Comparison of ENCODE assay signal across 10 cellular contexts in the genomic region with DNA sequence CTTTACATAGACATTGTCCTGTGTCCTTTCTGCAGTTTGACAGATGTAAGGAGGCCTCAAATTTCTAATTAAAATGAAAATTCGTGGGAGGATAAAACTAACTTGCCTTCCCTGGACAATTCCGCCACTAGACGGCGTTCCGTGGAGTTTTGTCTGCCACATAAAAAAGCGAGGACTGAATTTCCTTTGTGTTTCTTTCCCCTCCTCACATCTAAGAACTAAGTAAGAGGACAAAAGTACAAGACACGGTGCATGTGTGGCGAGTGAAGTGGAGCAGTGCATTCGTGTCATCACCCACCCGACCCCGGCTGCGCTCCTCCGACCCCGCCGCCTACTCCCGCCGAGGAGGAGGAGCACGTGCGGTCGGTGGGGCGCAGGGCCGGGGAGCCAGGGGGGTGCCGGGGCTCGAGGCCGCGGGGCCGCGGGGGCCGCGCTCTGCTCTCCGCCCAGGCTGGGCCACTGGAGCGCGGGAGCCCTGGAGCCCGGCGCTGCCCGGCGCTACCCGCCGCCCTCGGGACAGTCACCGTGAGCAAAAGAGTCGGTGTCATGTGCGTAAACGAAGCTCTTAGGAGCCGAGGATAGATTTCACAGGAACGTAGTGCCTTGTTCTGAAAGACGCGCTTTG. TPM values are rescaled to one million over a fixed set of nuclear protein-coding genes. Genes with fewer than 3 reads are reported as not detected.
DNase-seq lines count a peak whose midpoint lies in the region; ATAC-seq and TF ChIP-seq lines count a peak whose summit lies in the region.
"Had no signal": no experiment of that assay in that cellular context is flagged by ENCODE, and none has a peak within 500 bp of the region (broad histone marks: within the 10 kb centered on the region; RNA-seq: fewer than 3 reads in every experiment).

No MANE protein-coding gene starts in this region.

- no peak for TF ChIP-seq CTCF in PC-9 (conservative IDR thresholded peaks at IDR 0.05)

- H3K4me3 ChIP-seq in iPS-18a (ENCODE audit: low read length), result peak overlapping the region; percentile 31
- no peak overlapping the region for H3K4me3 ChIP-seq in PC-9

- peaks cover 2% of the 10 kb centered on the region for H3K9me3 Mint-ChIP-seq in activated CD4-positive, alpha-beta T cell treated with anti-CD3 and anti-CD28 coated beads, Interleukin-2, amount 10 ng/mL, durations not matched to agents 7 days and 5 days
- no peaks in the 10 kb centered on the region for H3K9me3 Mint-ChIP-seq in activated naive CD8-positive, alpha-beta T cell (ENCODE audit: low read depth)
- no peaks in the 10 kb centered on the region for H3K9me3 Mint-ChIP-seq in stimulated activated naive B cell treated with anti-CD40 and anti-IgM and Interleukin-4, amounts not matched to agents 10 μg/mL and 1 μg/mL and 100 μg/mL, for 72 hours

- no peak for ATAC-seq in stimulated activated naive B cell treated with anti-CD40 and anti-IgM and Interleukin-4, amounts not matched to agents 10 μg/mL and 1 μg/mL and 100 μg/mL, for 72 hours (replicated peaks)
- ATAC-seq in GM19035 (IDR thresholded peaks at IDR 0.05; ENCODE audit: unreplicated experiment), result no peak

- intact Hi-C loops in PC-9 (cut with micrococcal nuclease; ENCODE audit: unreplicated experiment), result no loop called here

- BruUV-seq in PC-9 (replicated peaks; lab: Mats Ljungman, UMichigan), result no TSS peak

- no peaks in the 10 kb centered on the region for H3K79me2 ChIP-seq in PC-9 (ENCODE audit: low read depth)

- H3K9me3 ChIP-seq in iPS-18a (ENCODE audit: control insufficient read depth, low read depth, low read length) (peaks cover 3% of the 10 kb centered on the region), PC-9 (ENCODE audit: insufficient read depth, low read depth) (no peaks in the 10 kb centered on the region)

- H3K36me3 Mint-ChIP-seq in activated CD4-positive, alpha-beta T cell treated with anti-CD3 and anti-CD28 coated beads, Interleukin-2, amount 10 ng/mL, durations not matched to agents 7 days and 5 days (ENCODE audit: low read depth), result peaks cover 3% of the 10 kb centered on the region
- peaks cover 2% of the 10 kb centered on the region for H3K36me3 Mint-ChIP-seq in activated naive CD8-positive, alpha-beta T cell
- peaks cover 0 to 4% of the 10 kb centered on the region in 2 donors for H3K36me3 Mint-ChIP-seq in stimulated activated naive B cell treated with anti-CD40 and anti-IgM and Interleukin-4, amounts not matched to agents 10 μg/mL and 1 μg/mL and 100 μg/mL, for 72 hours

- H3K27ac ChIP-seq in iPS-18a (ENCODE audit: low read length), result no peak overlapping the region
- H3K27ac ChIP-seq in PC-9, result no peak overlapping the region
- H3K27ac ChIP-seq: C4-2B, RWPE1 had no signal

- H3K27ac Mint-ChIP-seq in activated CD4-positive, alpha-beta T cell treated with anti-CD3 and anti-CD28 coated beads, Interleukin-2, amount 10 ng/mL, durations not matched to agents 7 days and 5 days, result no peak overlapping the region
- no peak overlapping the region for H3K27ac Mint-ChIP-seq in activated naive CD8-positive, alpha-beta T cell
- H3K27ac Mint-ChIP-seq in stimulated activated naive B cell treated with anti-CD40 and anti-IgM and Interleukin-4, amounts not matched to agents 10 μg/mL and 1 μg/mL and 100 μg/mL, for 72 hours, result peak overlapping the region; percentile 87

- H4K20me1 ChIP-seq in PC-9 (ENCODE audit: insufficient read depth), result no peaks in the 10 kb centered on the region

- POLR2A ChIA-PET in activated CD4-positive, alpha-beta T cell treated with anti-CD3 and anti-CD28 coated beads, Interleukin-2, amount 10 ng/mL, durations not matched to agents 7 days and 5 days (lab: Charles Lee), result no interaction called here
- POLR2A ChIA-PET in PC-9 (lab: Charles Lee; ENCODE audit: unreplicated experiment), result no interaction called here

- CTCF ChIA-PET in activated CD4-positive, alpha-beta T cell treated with anti-CD3 and anti-CD28 coated beads, Interleukin-2, amount 10 ng/mL, durations not matched to agents 7 days and 5 days (lab: Charles Lee), result interaction anchor here (2.1 kb wide), 1 partner anchor 11 kb away, joined by 6 read pairs; a partner anchor contains a TSS
- CTCF ChIA-PET in PC-9 (lab: Charles Lee), result no interaction called here

- H3K4me1 ChIP-seq in iPS-18a (ENCODE audit: control insufficient read depth, low read depth, low read length) (peaks cover 7% of the 10 kb centered on the region), PC-9 (replicated peaks; ENCODE audit: insufficient read depth) (no peaks in the 10 kb centered on the region)

- peaks cover 82% of the 10 kb centered on the region for H3K27me3 Mint-ChIP-seq in activated CD4-positive, alpha-beta T cell treated with anti-CD3 and anti-CD28 coated beads, Interleukin-2, amount 10 ng/mL, durations not matched to agents 7 days and 5 days
- H3K27me3 Mint-ChIP-seq in activated naive CD8-positive, alpha-beta T cell, result peaks cover 58% of the 10 kb centered on the region
- peaks cover 59 to 68% of the 10 kb centered on the region in 2 donors for H3K27me3 Mint-ChIP-seq in stimulated activated naive B cell treated with anti-CD40 and anti-IgM and Interleukin-4, amounts not matched to agents 10 μg/mL and 1 μg/mL and 100 μg/mL, for 72 hours

- DNase-seq in activated CD4-positive, alpha-beta T cell treated with anti-CD3 and anti-CD28 coated beads, Interleukin-2, amount 10 ng/mL, durations not matched to agents 7 days and 5 days, result peak; percentile 31
- no peak for DNase-seq in activated CD4-positive, alpha-beta T cell treated with anti-CD3 and anti-CD28 coated beads, Interleukin-2, amount 50 U/mL, for 1 hour
- no peak for DNase-seq in stimulated activated naive B cell treated with anti-CD40 and anti-IgM and Interleukin-4, amounts not matched to agents 10 μg/mL and 1 μg/mL and 100 μg/mL, for 72 hours
- DNase-seq in PC-9 (no peak), DMS153 treated with DMSO at 0.1 percent for 48 hours (lab: John Stamatoyannopoulos, UW; ENCODE audit: unreplicated experiment) (no peak)

- H3K9ac ChIP-seq in iPS-18a (ENCODE audit: low read length), result no peak overlapping the region

- H3K9me2 ChIP-seq in PC-9 (ENCODE audit: insufficient read depth), result no peaks in the 10 kb centered on the region

- no peaks in the 10 kb centered on the region for H3K36me3 ChIP-seq in iPS-18a (ENCODE audit: control insufficient read depth, low read depth, low read length)
- H3K36me3 ChIP-seq in PC-9 (ENCODE audit: low read depth), result no peaks in the 10 kb centered on the region

- peak overlapping the region; percentile 46 for H3K4me3 Mint-ChIP-seq in activated CD4-positive, alpha-beta T cell treated with anti-CD3 and anti-CD28 coated beads, Interleukin-2, amount 10 ng/mL, durations not matched to agents 7 days and 5 days
- peak overlapping the region; percentile 74 for H3K4me3 Mint-ChIP-seq in activated naive CD8-positive, alpha-beta T cell
- H3K4me3 Mint-ChIP-seq in stimulated activated naive B cell treated with anti-CD40 and anti-IgM and Interleukin-4, amounts not matched to agents 10 μg/mL and 1 μg/mL and 100 μg/mL, for 72 hours, result peak overlapping the region; percentile 56 to 69

- peaks cover 24% of the 10 kb centered on the region for H3K4me1 Mint-ChIP-seq in activated CD4-positive, alpha-beta T cell treated with anti-CD3 and anti-CD28 coated beads, Interleukin-2, amount 10 ng/mL, durations not matched to agents 7 days and 5 days
- H3K4me1 Mint-ChIP-seq in activated naive CD8-positive, alpha-beta T cell (ENCODE audit: low read depth), result peaks cover 28% of the 10 kb centered on the region
- H3K4me1 Mint-ChIP-seq in stimulated activated naive B cell treated with anti-CD40 and anti-IgM and Interleukin-4, amounts not matched to agents 10 μg/mL and 1 μg/mL and 100 μg/mL, for 72 hours, result peaks cover 13 to 25% of the 10 kb centered on the region in 2 donors

- no peak overlapping the region for H2AFZ ChIP-seq in PC-9

- no peak overlapping the region for H3K4me2 ChIP-seq in PC-9

- H3F3A ChIP-seq in PC-9 (ENCODE audit: insufficient read depth, low read depth), result no peaks in the 10 kb centered on the region

- H3K27me3 ChIP-seq in iPS-18a (ENCODE audit: control insufficient read depth, insufficient read depth, low read length) (peaks cover 93% of the 10 kb centered on the region), PC-9 (ENCODE audit: insufficient read depth, low read depth) (no peaks in the 10 kb centered on the region)

RNA-seq across cellular contexts. Expression of a gene that starts 10.8 kb away (rescaled TPM):
- total RNA-seq in activated CD4-positive, alpha-beta T cell treated with anti-CD3 and anti-CD28 coated beads, Interleukin-2, amount 10 ng/mL, durations not matched to agents 7 days and 5 days, result not detected
- not detected in 2 replicates for total RNA-seq in PC-9 (2021)
